ENCODE assay signal across 19 cellular contexts in genomic region chr5:179777456-179777855, GRCh38. TPM values are rescaled to one million over a fixed set of nuclear protein-coding genes. Genes with fewer than 3 reads are reported as not detected.
A peak's percentile ranks its signal among the peaks of the same experiment; 100 is the strongest.
DNase-seq lines count a peak whose midpoint lies in the region; ATAC-seq, FAIRE-seq and TF ChIP-seq lines count a peak whose summit lies in the region.
"Had no signal": no experiment of that assay in that cellular context is flagged by ENCODE, and none has a peak within 500 bp of the region (broad histone marks: within the 10 kb centered on the region; RNA-seq: fewer than 3 reads in every experiment).

No MANE protein-coding gene starts in this region.

- intact Hi-C loops in natural killer cell (cut with micrococcal nuclease) (no loop called here), kidney (cut with DNase I) (no loop called here)
- intact Hi-C loops in activated CD4-positive, alpha-beta memory T cell treated with anti-CD3 and anti-CD28 coated beads for 36 hours (cut with micrococcal nuclease): no loop called here

- no peak for TF ChIP-seq CTCF in natural killer cell (IDR thresholded peaks at IDR 0.05)
- TF ChIP-seq CTCF in VCaP (conservative IDR thresholded peaks at IDR 0.05): no peak
- TF ChIP-seq CTCF in kidney (IDR thresholded peaks at IDR 0.05; ENCODE audit: borderline replicate concordance, extremely low read depth, insufficient read depth): no peak

- CTCF ChIA-PET in activated CD4-positive, alpha-beta memory T cell treated with anti-CD3 and anti-CD28 coated beads for 36 hours (lab: Charles Lee): interaction anchor here (1.1 to 3.4 kb wide), 3 partner anchors 14 to 41 kb away, joined by 3 to 19 read pairs (median 5); no protein-coding TSS in a partner anchor
- CTCF ChIA-PET in CD8-positive, alpha-beta memory T cell (lab: Charles Lee): interaction anchor here (1.6 to 2.5 kb wide), 3 partner anchors 11 to 19 kb away, joined by 4 to 14 read pairs (median 10); no protein-coding TSS in a partner anchor

- no peak overlapping the region for H3K4me3 ChIP-seq in kidney (ENCODE audit: low read length in 2 of 2)
- H3K4me3 ChIP-seq in CD8-positive, alpha-beta memory T cell (ENCODE audit: low read length): no peak overlapping the region
- H3K4me3 ChIP-seq: BLaER1 treated with 17β-estradiol and CSF1 and Interleukin-3, amounts not matched to agents 10 nM and 100 nM had no signal

- H3K9me3 ChIP-seq in kidney (ENCODE audit: control insufficient read depth in 1 of 2, low read length in 2 of 2): no peaks in the 10 kb centered on the region
- no peaks in the 10 kb centered on the region for H3K9me3 ChIP-seq in CD8-positive, alpha-beta memory T cell (ENCODE audit: low read length)
- H3K9me3 ChIP-seq: BLaER1 treated with 17β-estradiol and CSF1 and Interleukin-3, amounts not matched to agents 10 nM and 100 nM had no signal

- no peak overlapping the region for H3K4me3 Mint-ChIP-seq in natural killer cell
- H3K4me3 Mint-ChIP-seq in natural killer cell treated with Interleukin-12 subunit alpha and Interleukin-12 subunit beta and Interleukin-15 and Interleukin-18, amount 100 ng/mL, for 72 hours: no peak overlapping the region
- H3K4me3 Mint-ChIP-seq in activated CD4-positive, alpha-beta memory T cell treated with anti-CD3 and anti-CD28 coated beads for 36 hours: no peak overlapping the region
- no peak overlapping the region for H3K4me3 Mint-ChIP-seq in CD8-positive, alpha-beta memory T cell

- H3K27ac ChIP-seq in VCaP: peak overlapping the region; percentile 76
- no peak overlapping the region for H3K27ac ChIP-seq in kidney (ENCODE audit: low read depth in 2 of 2, low read length in 2 of 2)
- no peak overlapping the region for H3K27ac ChIP-seq in CD8-positive, alpha-beta memory T cell (ENCODE audit: low read depth, low read length)
- H3K27ac ChIP-seq: BLaER1 treated with 17β-estradiol and CSF1 and Interleukin-3, amounts not matched to agents 10 nM and 100 nM had no signal

- H3K4me1 Mint-ChIP-seq in natural killer cell: peaks cover 20 to 22% of the 10 kb centered on the region in 2 donors
- H3K4me1 Mint-ChIP-seq in natural killer cell treated with Interleukin-12 subunit alpha and Interleukin-12 subunit beta and Interleukin-15 and Interleukin-18, amount 100 ng/mL, for 72 hours (ENCODE audit: low read depth in 2 of 2): peaks cover 13 to 21% of the 10 kb centered on the region in 2 donors
- H3K4me1 Mint-ChIP-seq in activated CD4-positive, alpha-beta memory T cell treated with anti-CD3 and anti-CD28 coated beads for 36 hours (ENCODE audit: low read depth): no peaks in the 10 kb centered on the region
- H3K4me1 Mint-ChIP-seq in CD8-positive, alpha-beta memory T cell: no peaks in the 10 kb centered on the region

- POLR2A ChIA-PET in activated CD4-positive, alpha-beta memory T cell treated with anti-CD3 and anti-CD28 coated beads for 36 hours (lab: Charles Lee): no interaction called here
- POLR2A ChIA-PET in CD8-positive, alpha-beta memory T cell (lab: Charles Lee): no interaction called here

- ATAC-seq in natural killer cell (no peak), HG03457 (IDR thresholded peaks at IDR 0.05; ENCODE audit: unreplicated experiment) (no peak)
- ATAC-seq in natural killer cell treated with Interleukin-12 subunit alpha and Interleukin-12 subunit beta and Interleukin-15 and Interleukin-18, amount 100 ng/mL, for 72 hours: no peak
- ATAC-seq: HepG2 had no signal

- H3K27me3 Mint-ChIP-seq in natural killer cell (ENCODE audit: low read depth in 2 of 2): no peaks in the 10 kb centered on the region
- no peaks in the 10 kb centered on the region for H3K27me3 Mint-ChIP-seq in natural killer cell treated with Interleukin-12 subunit alpha and Interleukin-12 subunit beta and Interleukin-15 and Interleukin-18, amount 100 ng/mL, for 72 hours
- H3K27me3 Mint-ChIP-seq in activated CD4-positive, alpha-beta memory T cell treated with anti-CD3 and anti-CD28 coated beads for 36 hours: no peaks in the 10 kb centered on the region
- peaks cover 0 to 1% of the 10 kb centered on the region in 2 donors for H3K27me3 Mint-ChIP-seq in CD8-positive, alpha-beta memory T cell

- H3K36me3 ChIP-seq in kidney (ENCODE audit: control insufficient read depth in 1 of 2, insufficient read depth in 2 of 2, low read length in 2 of 2): peaks cover 23 to 27% of the 10 kb centered on the region in 2 donors
- peaks cover 22% of the 10 kb centered on the region for H3K36me3 ChIP-seq in CD8-positive, alpha-beta memory T cell (ENCODE audit: insufficient read depth, low read length)

- H3K36me3 Mint-ChIP-seq in natural killer cell: no peaks in the 10 kb centered on the region
- peaks cover 10% of the 10 kb centered on the region for H3K36me3 Mint-ChIP-seq in natural killer cell treated with Interleukin-12 subunit alpha and Interleukin-12 subunit beta and Interleukin-15 and Interleukin-18, amount 100 ng/mL, for 72 hours
- peaks cover 15% of the 10 kb centered on the region for H3K36me3 Mint-ChIP-seq in activated CD4-positive, alpha-beta memory T cell treated with anti-CD3 and anti-CD28 coated beads for 36 hours
- peaks cover 4 to 81% (median 20%) of the 10 kb centered on the region in 3 donors for H3K36me3 Mint-ChIP-seq in CD8-positive, alpha-beta memory T cell

- DNase-seq in natural killer cell (no peak), kidney (peak; percentile 38)
- DNase-seq in natural killer cell treated with Interleukin-12 subunit alpha and Interleukin-12 subunit beta and Interleukin-15 and Interleukin-18, amount 100 ng/mL, for 72 hours (ENCODE audit: low spot score): no peak
- no peak for DNase-seq in activated CD4-positive, alpha-beta memory T cell treated with anti-CD3 and anti-CD28 coated beads for 36 hours
- DNase-seq in CD8-positive, alpha-beta memory T cell: no peak
- DNase-seq: COR-L47, DMS 273 treated with DMSO at 0.1 percent for 48 hours, DND-41, NCI-H187, NCI-H2107, NCI-H510A treated with DMSO at 0.1 percent for 48 hours, NCI-H774, OCI-M1, RPMI8226 had no signal

- H3K9me3 Mint-ChIP-seq in natural killer cell: no peaks in the 10 kb centered on the region
- H3K9me3 Mint-ChIP-seq in natural killer cell treated with Interleukin-12 subunit alpha and Interleukin-12 subunit beta and Interleukin-15 and Interleukin-18, amount 100 ng/mL, for 72 hours: no peaks in the 10 kb centered on the region
- no peaks in the 10 kb centered on the region for H3K9me3 Mint-ChIP-seq in activated CD4-positive, alpha-beta memory T cell treated with anti-CD3 and anti-CD28 coated beads for 36 hours
- no peaks in the 10 kb centered on the region for H3K9me3 Mint-ChIP-seq in CD8-positive, alpha-beta memory T cell

- H3K27me3 ChIP-seq in CD8-positive, alpha-beta memory T cell (ENCODE audit: insufficient read depth, low read length, poor library complexity, severe bottlenecking): no peaks in the 10 kb centered on the region
- H3K27me3 ChIP-seq: BLaER1 treated with 17β-estradiol and CSF1 and Interleukin-3, amounts not matched to agents 10 nM and 100 nM had no signal

- H3K9ac ChIP-seq in kidney (ENCODE audit: low read length in 2 of 2): no peak overlapping the region

- peak overlapping the region; percentile 18 to 72 for H3K27ac Mint-ChIP-seq in natural killer cell
- H3K27ac Mint-ChIP-seq in natural killer cell treated with Interleukin-12 subunit alpha and Interleukin-12 subunit beta and Interleukin-15 and Interleukin-18, amount 100 ng/mL, for 72 hours: peak overlapping the region in 1 of 2 donors; percentile 18
- H3K27ac Mint-ChIP-seq in activated CD4-positive, alpha-beta memory T cell treated with anti-CD3 and anti-CD28 coated beads for 36 hours: no peak overlapping the region
- no peak overlapping the region for H3K27ac Mint-ChIP-seq in CD8-positive, alpha-beta memory T cell

- H3K4me1 ChIP-seq in kidney (ENCODE audit: control insufficient read depth in 1 of 2, insufficient read depth in 1 of 2, low read depth in 1 of 2, low read length in 2 of 2): no peaks in the 10 kb centered on the region
- no peaks in the 10 kb centered on the region for H3K4me1 ChIP-seq in CD8-positive, alpha-beta memory T cell (ENCODE audit: insufficient read depth, low read length)

- FAIRE-seq in kidney (lab: Jason Lieb, UNC): no peak
- FAIRE-seq: H1, HepG2 had no signal

RNA-seq across cellular contexts. Expression of gene LTC4S, which starts 16.3 kb away (rescaled TPM):
- total RNA-seq in natural killer cell (1 to 10 TPM; 3.0 to 5.4 (median 3.5) TPM), kidney (30.6 TPM)
- total RNA-seq in natural killer cell treated with Interleukin-12 subunit alpha and Interleukin-12 subunit beta and Interleukin-15 and Interleukin-18, amount 100 ng/mL, for 72 hours: 1 to 10 TPM; 2.9 to 4.0 TPM
- polyA plus RNA-seq in kidney (ENCODE audit: insufficient read depth, low read depth, low replicate concordance): 20.1 TPM
- 1 to 10 TPM in 1 of 2 experiments, under 1 TPM in 1; 0.48 to 1.1 TPM for total RNA-seq in activated CD4-positive, alpha-beta memory T cell treated with anti-CD3 and anti-CD28 coated beads for 36 hours
- total RNA-seq in CD8-positive, alpha-beta memory T cell: 1 to 10 TPM in 1 of 2 experiments, under 1 TPM in 1; 0.57 to 1.0 TPM
- 4.0 TPM for polyA plus RNA-seq in CD8-positive, alpha-beta memory T cell
- polyA plus RNA-seq: HepG2 had no signal

RNA-seq across cellular contexts. Expression of gene MGAT4B, which starts 29.2 kb away (rescaled TPM):
- total RNA-seq in natural killer cell (100 to 1,000 TPM; 143 to 159 (median 144) TPM), kidney (174 TPM)
- total RNA-seq in natural killer cell treated with Interleukin-12 subunit alpha and Interleukin-12 subunit beta and Interleukin-15 and Interleukin-18, amount 100 ng/mL, for 72 hours: 100 to 1,000 TPM in 1 of 2 donors, 10 to 100 TPM in 1; 73.2 to 105 TPM
- 79.4 TPM for polyA plus RNA-seq in kidney (ENCODE audit: insufficient read depth, low read depth, low replicate concordance)
- total RNA-seq in activated CD4-positive, alpha-beta memory T cell treated with anti-CD3 and anti-CD28 coated beads for 36 hours: 10 to 100 TPM; 95.8 to 96.8 TPM
- total RNA-seq in CD8-positive, alpha-beta memory T cell: 100 to 1,000 TPM in 1 of 2 experiments, 10 to 100 TPM in 1; 94.0 to 103 TPM
- polyA plus RNA-seq in CD8-positive, alpha-beta memory T cell: 21.0 TPM

RNA-seq across cellular contexts. Expression of gene SQSTM1, which starts 43.2 kb away (rescaled TPM):
- total RNA-seq in natural killer cell (100 to 1,000 TPM; 474 to 707 (median 657) TPM), kidney (249 TPM)
- 100 to 1,000 TPM; 218 to 332 TPM for total RNA-seq in natural killer cell treated with Interleukin-12 subunit alpha and Interleukin-12 subunit beta and Interleukin-15 and Interleukin-18, amount 100 ng/mL, for 72 hours
- polyA plus RNA-seq in kidney (ENCODE audit: insufficient read depth, low read depth, low replicate concordance): 309 TPM
- total RNA-seq in activated CD4-positive, alpha-beta memory T cell treated with anti-CD3 and anti-CD28 coated beads for 36 hours: 100 to 1,000 TPM; 127 to 130 TPM
- 100 to 1,000 TPM; 158 to 179 TPM for total RNA-seq in CD8-positive, alpha-beta memory T cell
- polyA plus RNA-seq in CD8-positive, alpha-beta memory T cell: 212 TPM

RNA-seq across cellular contexts. Expression of gene MAML1, which starts 44.8 kb away (rescaled TPM):
- total RNA-seq in natural killer cell (10 to 100 TPM; 28.8 to 45.4 (median 37.6) TPM), kidney (26.8 TPM)
- total RNA-seq in natural killer cell treated with Interleukin-12 subunit alpha and Interleukin-12 subunit beta and Interleukin-15 and Interleukin-18, amount 100 ng/mL, for 72 hours: 10 to 100 TPM; 31.4 to 41.1 TPM
- 5.3 TPM for polyA plus RNA-seq in kidney (ENCODE audit: insufficient read depth, low read depth, low replicate concordance)
- 10 to 100 TPM; 20.3 to 22.2 TPM for total RNA-seq in activated CD4-positive, alpha-beta memory T cell treated with anti-CD3 and anti-CD28 coated beads for 36 hours
- 10 to 100 TPM; 30.4 to 30.9 TPM for total RNA-seq in CD8-positive, alpha-beta memory T cell
- polyA plus RNA-seq in CD8-positive, alpha-beta memory T cell: 9.1 TPM

Comparison
In these comparisons a context has a peak if more than half of its experiments do, and no peak if none do; other contexts are left out.
1. H3K27ac Mint-ChIP-seq: peak in natural killer cell (2 of 2); none in activated CD4-positive, alpha-beta memory T cell treated with anti-CD3 and anti-CD28 coated beads for 36 hours (single experiment) and CD8-positive, alpha-beta memory T cell (0 of 8).